In the genomic region with DNA sequence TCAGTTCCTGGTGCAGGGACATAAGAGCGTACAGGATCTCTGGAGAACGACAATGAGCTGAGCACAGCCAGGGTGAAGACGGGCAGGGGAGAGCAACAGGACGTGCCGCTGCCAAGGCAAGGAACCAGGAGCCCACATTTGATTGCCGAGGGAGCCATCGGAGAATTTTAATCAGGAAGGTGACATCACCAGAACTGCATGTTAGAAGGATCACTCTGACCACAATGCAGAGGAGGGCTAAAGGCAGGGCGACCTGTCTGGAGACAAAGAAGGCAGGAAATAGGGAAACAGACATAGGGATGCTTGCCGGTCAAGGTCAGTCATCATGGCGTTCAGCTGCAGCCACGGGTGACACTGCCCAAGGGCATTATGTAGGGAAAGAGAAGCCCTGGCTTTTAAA, we compare ENCODE assay signal across 16 cellular contexts.
DNase-seq lines count a peak whose midpoint lies in the region; ATAC-seq, FAIRE-seq and TF ChIP-seq lines count a peak whose summit lies in the region.
"Had no signal": no experiment of that assay in that cellular context is flagged by ENCODE, and none has a peak within 500 bp of the region (broad histone marks: within the 10 kb centered on the region; RNA-seq: fewer than 3 reads in every experiment).

No MANE protein-coding gene starts in this region.

- H3K27me3 ChIP-seq in mucosa of rectum (ENCODE audit: control insufficient read depth in 2 of 2, insufficient read depth in 2 of 2, low read length in 2 of 2) = no peaks in the 10 kb centered on the region
- H3K27me3 ChIP-seq: foreskin keratinocyte, right atrium auricular region had no signal

- TF ChIP-seq CTCF in astrocyte of the spinal cord (IDR thresholded peaks at IDR 0.05; ENCODE audit: low read depth, low read length) = no peak

- ATAC-seq in HG03439 (IDR thresholded peaks at IDR 0.05; ENCODE audit: unreplicated experiment) = no peak
- ATAC-seq: foreskin keratinocyte; stimulated activated naive CD8-positive, alpha-beta T cell treated with anti-CD3 and anti-CD28 coated beads, Interleukin-15, amount 100 ng/mL, for 72 hours had no signal

- H3K36me3 ChIP-seq in mucosa of rectum (ENCODE audit: control insufficient read depth in 2 of 2, insufficient read depth in 2 of 2, low read length in 2 of 2) = no peaks in the 10 kb centered on the region
- H3K36me3 ChIP-seq: right atrium auricular region had no signal

- in situ Hi-C loops in astrocyte of the spinal cord (cut with HindIII; ENCODE audit: low sequenced_read_pairs) = no loop called here

- no peak overlapping the region for H3K4me3 ChIP-seq in astrocyte of the spinal cord (ENCODE audit: low read depth, low read length)
- H3K4me3 ChIP-seq in mucosa of rectum (ENCODE audit: low read length in 2 of 2) = no peak overlapping the region
- H3K4me3 ChIP-seq: right atrium auricular region had no signal

- H3K4me1 ChIP-seq in mucosa of rectum (ENCODE audit: control insufficient read depth in 2 of 2, insufficient read depth in 2 of 2, low read length in 2 of 2) = peaks cover 28 to 47% of the 10 kb centered on the region in 2 donors
- H3K4me1 ChIP-seq: foreskin keratinocyte, right atrium auricular region had no signal

- peak; percentile 25 for DNase-seq in DMS53 (lab: John Stamatoyannopoulos, UW)
- no peak for DNase-seq in DMS53 treated with DMSO at 0.1 percent for 48 hours (lab: John Stamatoyannopoulos, UW; ENCODE audit: unreplicated experiment)
- DNase-seq in astrocyte of the spinal cord (ENCODE audit: low read depth, low spot score) = peak; percentile 53
- DNase-seq in urothelium cell line (ENCODE audit: low spot score) = peak; percentile 60
- no peak for DNase-seq in nucleus accumbens (lab: John Stamatoyannopoulos, UW)
- no peak for DNase-seq in stimulated activated CD4-positive, alpha-beta T cell treated with anti-CD3 and anti-CD28 coated beads, Interleukin-12 subunit alpha, Interleukin-12 subunit beta, amount 100 ng/mL, for 4 hours
- DNase-seq: 8988T; activated T-cell treated with anti-CD3 and anti-CD28 coated beads, Interleukin-2, amount 50 U/mL, for 48 hours; aorta; Caco-2; effector CD4-positive, alpha-beta T cell; foreskin keratinocyte; stimulated activated naive CD8-positive, alpha-beta T cell treated with anti-CD3 and anti-CD28 coated beads, Interleukin-15, amount 100 ng/mL, for 72 hours had no signal

- peak overlapping the region; percentile 94 to 96 for H3K27ac ChIP-seq in mucosa of rectum (ENCODE audit: low read depth in 2 of 2, low read length in 2 of 2)
- H3K27ac ChIP-seq: foreskin keratinocyte, right atrium auricular region had no signal

- no peaks in the 10 kb centered on the region for H3K9me3 ChIP-seq in mucosa of rectum (ENCODE audit: control insufficient read depth in 2 of 2, low read length in 2 of 2)
- H3K9me3 ChIP-seq: Caco-2, right atrium auricular region had no signal

- FAIRE-seq in urothelium cell line (lab: Jason Lieb, UNC) = peak; percentile 91

- peak overlapping the region in 1 of 2 donors; percentile 44 for H3K9ac ChIP-seq in mucosa of rectum (ENCODE audit: low read depth in 1 of 2, low read length in 2 of 2)

Comparison
In these comparisons a context has a peak if more than half of its experiments do, and no peak if none do; other contexts are left out.
1. DNase-seq: peak in DMS53 (single experiment), astrocyte of the spinal cord (single experiment) and urothelium cell line (single experiment); none in DMS53 treated with DMSO at 0.1 percent for 48 hours (single experiment), nucleus accumbens (0 of 56) and stimulated activated CD4-positive, alpha-beta T cell treated with anti-CD3 and anti-CD28 coated beads, Interleukin-12 subunit alpha, Interleukin-12 subunit beta, amount 100 ng/mL, for 4 hours (single experiment).